ENCODE assay signal across 21 cellular contexts in the genomic region with DNA sequence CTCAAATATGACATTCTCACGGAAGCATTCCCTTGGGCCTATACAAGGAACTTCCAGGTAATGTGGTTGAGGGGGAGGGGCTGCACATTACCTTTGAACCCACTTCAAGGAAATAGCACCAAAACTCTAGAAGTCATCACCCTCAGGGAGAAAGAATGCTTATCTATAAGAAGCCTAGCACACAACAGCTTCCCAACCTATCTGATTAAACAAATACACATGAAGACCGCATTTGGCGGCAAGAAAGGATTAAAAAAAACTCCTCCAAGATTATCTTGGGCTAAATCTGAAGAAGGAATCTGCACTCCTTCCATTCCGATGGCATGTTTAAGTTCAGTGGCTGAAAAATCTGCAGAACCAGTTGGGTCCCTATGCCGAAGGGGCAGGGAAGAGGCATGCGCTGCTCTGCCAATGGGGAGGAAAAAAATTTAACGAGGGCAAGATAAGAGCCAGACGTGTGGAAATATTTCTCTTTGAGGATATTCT.
DNase-seq lines count a peak whose midpoint lies in the region; ATAC-seq and TF ChIP-seq lines count a peak whose summit lies in the region.
"Had no signal": no experiment of that assay in that cellular context is flagged by ENCODE, and none has a peak within 500 bp of the region (broad histone marks: within the 10 kb centered on the region; RNA-seq: fewer than 3 reads in every experiment).

No MANE protein-coding gene starts in this region.

- peak; percentile 22 for DNase-seq in NCI-H82 (lab: John Stamatoyannopoulos, UW)
- no peak for DNase-seq in NCI-H82 treated with DMSO at 0.1 percent for 48 hours (lab: John Stamatoyannopoulos, UW; ENCODE audit: unreplicated experiment)
- no peak for DNase-seq in mesothelial cell of epicardium (ENCODE audit: low spot score in 2 of 2, unreplicated experiment in 2 of 2)
- DNase-seq in upper lobe of right lung: no peak
- DNase-seq in SIG-M5 treated with dmso at 0.1 percent for 504 hours (lab: John Stamatoyannopoulos, UW; ENCODE audit: unreplicated experiment): no peak
- DNase-seq in omental fat pad (ENCODE audit: low spot score): no peak
- no peak for DNase-seq in activated CD4-positive, alpha-beta memory T cell treated with anti-CD3 and anti-CD28 coated beads for 36 hours
- DNase-seq: GF-D8, GM23248, HCEC 1CT, MG63, NCI-H1092, NCI-H146, NCI-H2029 treated with DMSO at 0.1 percent for 48 hours, NCI-H2171, NCI-H446, NCI-H526 treated with DMSO at 0.1 percent for 48 hours had no signal

- POLR2A ChIA-PET in activated CD4-positive, alpha-beta memory T cell treated with anti-CD3 and anti-CD28 coated beads for 36 hours (lab: Charles Lee): no interaction called here

- H3K27ac ChIP-seq in VCaP: peak overlapping the region; percentile 71
- H3K27ac ChIP-seq in upper lobe of right lung: no peak overlapping the region
- H3K27ac ChIP-seq: 22Rv1, GM23248, SK-N-MC had no signal

- no peaks in the 10 kb centered on the region for H3K27me3 ChIP-seq in upper lobe of right lung
- H3K27me3 ChIP-seq: MG63 had no signal

- H3K4me3 Mint-ChIP-seq in mesothelial cell of epicardium: no peak overlapping the region
- no peak overlapping the region for H3K4me3 Mint-ChIP-seq in activated CD4-positive, alpha-beta memory T cell treated with anti-CD3 and anti-CD28 coated beads for 36 hours

- H3K36me3 ChIP-seq in upper lobe of right lung: no peaks in the 10 kb centered on the region
- H3K36me3 ChIP-seq: MG63 had no signal

- no peaks in the 10 kb centered on the region for H3K36me3 Mint-ChIP-seq in mesothelial cell of epicardium
- no peaks in the 10 kb centered on the region for H3K36me3 Mint-ChIP-seq in activated CD4-positive, alpha-beta memory T cell treated with anti-CD3 and anti-CD28 coated beads for 36 hours

- peak overlapping the region; percentile 85 for H3K27ac Mint-ChIP-seq in mesothelial cell of epicardium
- no peak overlapping the region for H3K27ac Mint-ChIP-seq in activated CD4-positive, alpha-beta memory T cell treated with anti-CD3 and anti-CD28 coated beads for 36 hours

- no peaks in the 10 kb centered on the region for H3K27me3 Mint-ChIP-seq in mesothelial cell of epicardium (ENCODE audit: low read depth)
- H3K27me3 Mint-ChIP-seq in activated CD4-positive, alpha-beta memory T cell treated with anti-CD3 and anti-CD28 coated beads for 36 hours: no peaks in the 10 kb centered on the region

- peaks cover 3% of the 10 kb centered on the region for H3K4me1 ChIP-seq in upper lobe of right lung

- CTCF ChIA-PET in activated CD4-positive, alpha-beta memory T cell treated with anti-CD3 and anti-CD28 coated beads for 36 hours (lab: Charles Lee): no interaction called here

- no peak overlapping the region for H3K4me3 ChIP-seq in upper lobe of right lung
- H3K4me3 ChIP-seq: GM23248, MG63, SK-N-MC had no signal

- intact Hi-C loops in upper lobe of right lung (cut with DNase I): no loop called here
- intact Hi-C loops in activated CD4-positive, alpha-beta memory T cell treated with anti-CD3 and anti-CD28 coated beads for 36 hours (cut with micrococcal nuclease): no loop called here

- peaks cover 3% of the 10 kb centered on the region for H3K9me3 Mint-ChIP-seq in mesothelial cell of epicardium
- H3K9me3 Mint-ChIP-seq in activated CD4-positive, alpha-beta memory T cell treated with anti-CD3 and anti-CD28 coated beads for 36 hours: no peaks in the 10 kb centered on the region

- no peaks in the 10 kb centered on the region for H3K9me3 ChIP-seq in upper lobe of right lung
- H3K9me3 ChIP-seq: MG63 had no signal

- H3K4me1 Mint-ChIP-seq in mesothelial cell of epicardium: peaks cover 53% of the 10 kb centered on the region
- no peaks in the 10 kb centered on the region for H3K4me1 Mint-ChIP-seq in activated CD4-positive, alpha-beta memory T cell treated with anti-CD3 and anti-CD28 coated beads for 36 hours (ENCODE audit: low read depth)

- TF ChIP-seq CTCF in VCaP (conservative IDR thresholded peaks at IDR 0.05) (no peak), mesothelial cell of epicardium (IDR thresholded peaks at IDR 0.05; ENCODE audit: unreplicated experiment) (no peak), upper lobe of right lung (IDR thresholded peaks at IDR 0.05) (no peak), omental fat pad (IDR thresholded peaks at IDR 0.05) (no peak)

- ATAC-seq in upper lobe of right lung: peak; percentile 27
- no peak for ATAC-seq in omental fat pad (ENCODE audit: low FRiP score)
- ATAC-seq: Right ventricle myocardium inferior had no signal
